11 cellular contexts compared by ENCODE assay signal in genomic region chr5:40224421-40224820, GRCh38.
DNase-seq lines count a peak whose midpoint lies in the region; ATAC-seq and TF ChIP-seq lines count a peak whose summit lies in the region.
"Had no signal": no experiment of that assay in that cellular context is flagged by ENCODE, and none has a peak within 500 bp of the region (broad histone marks: within the 10 kb centered on the region; RNA-seq: fewer than 3 reads in every experiment).

No MANE protein-coding gene starts in this region.

- no peak overlapping the region for H3K56ac ChIP-seq in H9 (ENCODE audit: insufficient read length, low read depth, low read length)

- H3K9me3 ChIP-seq in H9 (ENCODE audit: control insufficient read depth, low read depth, low read length) (no peaks in the 10 kb centered on the region), T-helper 17 cell (ENCODE audit: control insufficient read depth, low read length, poor library complexity, severe bottlenecking) (no peaks in the 10 kb centered on the region)
- H3K9me3 ChIP-seq: testis had no signal

- no peak overlapping the region for H2BK5ac ChIP-seq in H9 (ENCODE audit: insufficient read length, low read length)

- H3T11ph ChIP-seq in H9 (ENCODE audit: low read length) = no peak overlapping the region

- no peak overlapping the region for H3K14ac ChIP-seq in H9 (ENCODE audit: insufficient read depth, low read length)

- H3K4me1 Mint-ChIP-seq in H9 (peaks cover 10 to 14% of the 10 kb centered on the region in 2 experiments; a peak in 3 of 4 replicates), T-helper 17 cell (peaks cover 23% of the 10 kb centered on the region)

- no peak overlapping the region for H3K18ac ChIP-seq in H9 (ENCODE audit: insufficient read length, low read depth, low read length)

- H3K36me3 Mint-ChIP-seq in H9 (ENCODE audit: insufficient read depth in 1 of 3, low read depth in 3 of 3) (no peaks in the 10 kb centered on the region), T-helper 17 cell (ENCODE audit: low read depth) (peaks cover 2% of the 10 kb centered on the region)

- no peaks in the 10 kb centered on the region for H3K4me1 ChIP-seq in H9 (ENCODE audit: insufficient read depth, low read length)
- H3K4me1 ChIP-seq: testis had no signal

- H3K79me2 ChIP-seq in H9 (ENCODE audit: insufficient read depth, low read length) = no peaks in the 10 kb centered on the region

- no CpG with 5 or more reads among the region's 2 CpGs for WGBS in H9 (ENCODE audit: extremely low coverage, insufficient read length, low lambda C conversion rate)

- H4K91ac ChIP-seq in H9 (ENCODE audit: insufficient read length, low read depth, low read length) = no peak overlapping the region

- no peaks in the 10 kb centered on the region for H3K27me3 ChIP-seq in H9 (ENCODE audit: insufficient read depth, low read length)
- H3K27me3 ChIP-seq: testis had no signal

- no peak overlapping the region for H2BK20ac ChIP-seq in H9 (ENCODE audit: low read depth, low read length, poor library complexity, severe bottlenecking)

- no peak for TF ChIP-seq CTCF in H9 (conservative IDR thresholded peaks at IDR 0.05)

- no peak overlapping the region for H2AK5ac ChIP-seq in H9 (ENCODE audit: insufficient read length, low read length)

- ATAC-seq in GM18907 (IDR thresholded peaks at IDR 0.05; ENCODE audit: unreplicated experiment) = peak; percentile 4
- ATAC-seq in T-helper 17 cell = no peak
- ATAC-seq: sciatic nerve had no signal

- H4K5ac ChIP-seq in H9 (ENCODE audit: insufficient read length, low read depth, low read length) = no peak overlapping the region

- no peak overlapping the region for H2BK120ac ChIP-seq in H9 (ENCODE audit: low read depth, low read length, poor library complexity, severe bottlenecking)

- no peaks in the 10 kb centered on the region for H3K79me1 ChIP-seq in H9 (ENCODE audit: insufficient read depth, low read depth, low read length, poor library complexity, severe bottlenecking)

- H4K20me1 ChIP-seq in H9 (ENCODE audit: control insufficient read depth, insufficient read depth, insufficient read length) = no peaks in the 10 kb centered on the region

- no peak overlapping the region for H3K23ac ChIP-seq in H9 (ENCODE audit: insufficient read length, low read depth, low read length)

- H3K4me2 ChIP-seq in H9 (ENCODE audit: insufficient read depth, insufficient read length, low read length) = no peak overlapping the region

- H3K27me3 Mint-ChIP-seq in H9 (ENCODE audit: low read depth) (no peaks in the 10 kb centered on the region), T-helper 17 cell (no peaks in the 10 kb centered on the region)

- DNase-seq in H9 = no peak
- no peak for DNase-seq in T-helper 17 cell
- DNase-seq in myocyte (ENCODE audit: low read depth) = peak; percentile 67
- no peak for DNase-seq in NCI-H1105 treated with DMSO at 0.1 percent for 48 hours (lab: John Stamatoyannopoulos, UW)
- DNase-seq in NCI-H345 (lab: John Stamatoyannopoulos, UW) = no peak
- no peak for DNase-seq in NCI-H69 (lab: John Stamatoyannopoulos, UW)
- DNase-seq: cortex of kidney, islet precursor cell, testis had no signal

- no peak overlapping the region for H3K9ac ChIP-seq in H9 (ENCODE audit: extremely low read depth, insufficient read length, low read length)

- H4K8ac ChIP-seq in H9 (replicated peaks; ENCODE audit: insufficient read length, low read depth, low read length) = no peak overlapping the region

- no peak overlapping the region for H3K27ac ChIP-seq in H9 (ENCODE audit: insufficient read length, low read depth, low read length)
- H3K27ac ChIP-seq: testis had no signal

- H2BK12ac ChIP-seq in H9 (ENCODE audit: insufficient read length, low read depth, low read length) = no peak overlapping the region

- H3K27ac Mint-ChIP-seq in H9 = no peak overlapping the region; a peak in 1 of 7 replicates
- peak overlapping the region; percentile 79 for H3K27ac Mint-ChIP-seq in T-helper 17 cell

- peak overlapping the region; percentile 57 for H2AFZ ChIP-seq in H9 (ENCODE audit: low read length)

- no peaks in the 10 kb centered on the region for H3K23me2 ChIP-seq in H9 (ENCODE audit: insufficient read length, low read depth, low read length, poor library complexity, severe bottlenecking)

- no peak overlapping the region for H2BK15ac ChIP-seq in H9 (ENCODE audit: low read depth, low read length)

- no peak overlapping the region for H3K4ac ChIP-seq in H9 (ENCODE audit: low read depth, low read length)

- no peak overlapping the region for H3K4me3 Mint-ChIP-seq in H9
- peak overlapping the region; percentile 64 for H3K4me3 Mint-ChIP-seq in T-helper 17 cell

- no peaks in the 10 kb centered on the region; a peak in 1 of 5 replicates for H3K9me3 Mint-ChIP-seq in H9
